ENCODE assay signal across 19 cellular contexts in the genomic region with DNA sequence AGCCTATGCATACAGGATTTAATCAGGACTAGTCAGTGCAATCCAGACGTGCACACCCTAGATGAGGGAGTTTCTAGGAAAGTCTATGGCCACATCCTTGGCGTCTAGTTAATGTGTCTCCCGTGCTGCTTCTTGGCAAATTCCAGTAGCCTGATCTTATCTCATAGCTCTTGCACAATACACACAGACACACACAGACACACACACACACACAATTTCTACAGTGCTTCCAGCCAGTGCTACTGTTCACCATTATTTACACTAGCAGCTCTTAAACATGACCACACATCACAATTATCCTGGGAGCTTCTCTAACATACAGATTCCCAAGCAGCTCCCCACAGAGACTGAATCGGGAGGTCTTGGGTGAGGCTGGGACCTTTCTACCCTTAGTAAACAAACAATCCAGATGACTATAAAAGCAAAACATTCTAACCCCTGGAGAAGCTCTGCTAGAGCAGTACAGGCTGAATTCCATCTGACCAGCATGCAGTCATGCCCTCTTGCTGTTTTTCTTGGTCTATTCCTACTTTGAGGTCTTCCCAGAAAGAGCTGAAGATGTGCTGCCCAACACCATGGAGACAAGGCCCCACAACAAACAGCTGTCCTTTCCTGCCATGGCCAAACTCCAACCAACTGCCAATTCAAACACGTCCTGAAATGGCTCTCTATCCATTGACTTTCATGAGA.
DNase-seq lines count a peak whose midpoint lies in the region; ATAC-seq lines count a peak whose summit lies in the region.
"Had no signal": no experiment of that assay in that cellular context is flagged by ENCODE, and none has a peak within 500 bp of the region (broad histone marks: within the 10 kb centered on the region; RNA-seq: fewer than 3 reads in every experiment).

No MANE protein-coding gene starts in this region.

- H3K23ac ChIP-seq in trophoblast cell (ENCODE audit: low read length) = no peak overlapping the region

- H4K8ac ChIP-seq in trophoblast cell (ENCODE audit: low read depth, low read length) = no peak overlapping the region

- no peak overlapping the region for H3K27ac ChIP-seq in trophoblast cell (ENCODE audit: low read depth, low read length)
- H3K27ac ChIP-seq: ascending aorta, pancreas, stomach had no signal

- H3K4ac ChIP-seq in trophoblast cell (ENCODE audit: low read depth, low read length) = no peak overlapping the region

- H3K79me1 ChIP-seq in trophoblast cell (ENCODE audit: low read length) = no peaks in the 10 kb centered on the region

- H3K14ac ChIP-seq in trophoblast cell (ENCODE audit: low read length) = no peak overlapping the region

- H3K36me3 ChIP-seq in trophoblast cell (ENCODE audit: control insufficient read depth in 1 of 2, insufficient read depth in 2 of 2, low read length in 2 of 2) = no peaks in the 10 kb centered on the region
- H3K36me3 ChIP-seq: ascending aorta, BE2C, pancreas, stomach had no signal

- no peak overlapping the region for H3K4me2 ChIP-seq in trophoblast cell (ENCODE audit: low read length)

- H3K9me3 ChIP-seq in trophoblast cell (ENCODE audit: insufficient read depth, low read depth, low read length) = no peaks in the 10 kb centered on the region
- H3K9me3 ChIP-seq: BE2C, pancreas, stomach had no signal

- peaks cover 3 to 5% of the 10 kb centered on the region in 2 experiments for H3K4me1 ChIP-seq in trophoblast cell (ENCODE audit: control insufficient read depth in 1 of 2, insufficient read depth in 2 of 2, low read length in 2 of 2)
- H3K4me1 ChIP-seq: ascending aorta, BE2C, pancreas, stomach had no signal

- WGBS in trophoblast cell (ENCODE audit: extremely low coverage, insufficient coverage, insufficient read length) = no CpG with 5 or more reads among the region's 5 CpGs

- H2AK5ac ChIP-seq in trophoblast cell (ENCODE audit: low read length) = no peak overlapping the region

- H3K4me3 ChIP-seq in trophoblast cell (ENCODE audit: low read depth, low read length) = no peak overlapping the region
- H3K4me3 ChIP-seq: ascending aorta, pancreas, stomach had no signal

- no peak for ATAC-seq in HG02588 (IDR thresholded peaks at IDR 0.05; ENCODE audit: unreplicated experiment)
- ATAC-seq: activated CD8-positive, alpha-beta memory T cell treated with anti-CD3 and anti-CD28 coated beads, Interleukin-2, amount 10 ng/mL, durations not matched to agents 7 days and 5 days; esophagus mucosa; pancreas had no signal

- H2BK5ac ChIP-seq in trophoblast cell (ENCODE audit: low read depth, low read length, poor library complexity) = no peak overlapping the region

- no peak overlapping the region for H3K18ac ChIP-seq in trophoblast cell (ENCODE audit: low read length)

- H4K91ac ChIP-seq in trophoblast cell (ENCODE audit: low read depth, low read length) = no peak overlapping the region

- no peak overlapping the region for H4K12ac ChIP-seq in trophoblast cell (ENCODE audit: low read depth, low read length)

- H2BK12ac ChIP-seq in trophoblast cell (ENCODE audit: low read length) = no peak overlapping the region

- H3K79me2 ChIP-seq in trophoblast cell (ENCODE audit: control insufficient read depth, insufficient read depth, low read length, poor library complexity) = no peaks in the 10 kb centered on the region

- H3K9ac ChIP-seq in trophoblast cell (ENCODE audit: low read length) = no peak overlapping the region

- DNase-seq in EH (ENCODE audit: low read depth) (peak; percentile 58), M059J (ENCODE audit: low read depth) (peak; percentile 74), fibroblast of gingiva (ENCODE audit: low read depth) (peak; percentile 8), trophoblast cell (peak; percentile 44 to 45), T-helper 2 cell (no peak)
- DNase-seq in NK-92 treated with Interleukin-12 subunit alpha and Interleukin-12 subunit beta, amount 100 ng/mL, for 24 hours (lab: John Stamatoyannopoulos, UW) = no peak
- DNase-seq: activated CD8-positive, alpha-beta memory T cell treated with anti-CD3 and anti-CD28 coated beads, Interleukin-2, amount 10 ng/mL, durations not matched to agents 7 days and 5 days; activated gamma-delta T cell; BE2C; hypothalamus; left cardiac atrium; NCI-H1092; NCI-H2171; NCI-H82; pancreas; stomach had no signal

- H3K27me3 ChIP-seq in trophoblast cell (ENCODE audit: insufficient read depth, low read length) = no peaks in the 10 kb centered on the region
- H3K27me3 ChIP-seq: ascending aorta, BE2C, pancreas, stomach had no signal

- no peak overlapping the region for H2AFZ ChIP-seq in trophoblast cell (ENCODE audit: insufficient read depth, low read length, poor library complexity)

- no peak overlapping the region for H2BK120ac ChIP-seq in trophoblast cell (ENCODE audit: insufficient read depth, low read length, poor library complexity)

Comparison
In these comparisons a context has a peak if more than half of its experiments do, and no peak if none do; other contexts are left out.
1. DNase-seq: peak in EH (single experiment), M059J (single experiment), fibroblast of gingiva (single experiment) and trophoblast cell (2 of 2); none in NK-92 treated with Interleukin-12 subunit alpha and Interleukin-12 subunit beta, amount 100 ng/mL, for 24 hours (single experiment) and T-helper 2 cell (0 of 5).